ENCODE assay signal across 2 cellular contexts in the genomic region with DNA sequence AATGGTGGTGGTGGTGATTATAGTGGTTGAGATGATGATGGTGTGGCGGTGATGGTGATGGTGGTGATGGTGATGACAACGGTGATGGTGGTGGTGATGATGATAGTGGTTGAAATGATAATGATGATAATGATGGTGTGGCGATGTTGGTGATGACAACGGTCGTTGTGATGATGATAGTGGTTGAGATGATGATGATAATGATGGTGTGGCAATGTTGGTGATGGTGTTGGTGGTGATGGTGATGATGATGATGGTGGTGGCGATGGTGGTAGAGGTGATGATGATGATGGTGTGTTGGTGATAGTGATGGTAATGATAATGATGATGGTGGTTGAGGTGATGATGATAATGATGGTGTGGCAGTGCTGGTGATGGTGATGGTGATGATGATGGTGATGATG.
TF ChIP-seq lines count a peak whose summit lies in the region.

No MANE protein-coding gene starts in this region.

TF ChIP-seq in GM12891, 5 proteins besides CTCF, POLR2A, EP300 and RAD21:
- no peak for TF ChIP-seq POLR2AphosphoS5 (IDR thresholded peaks at IDR 0.05; ENCODE audit: low read depth, low read length)

TF ChIP-seq in H1, 55 proteins besides CTCF, POLR2A, EP300 and RAD21:
- TF ChIP-seq SIX5 (IDR thresholded peaks at IDR 0.05; ENCODE audit: low read depth, low read length) (no peak), TCF12 (IDR thresholded peaks at IDR 0.05; ENCODE audit: low read depth, low read length) (no peak), YY1 (IDR thresholded peaks at IDR 0.05; ENCODE audit: low read depth, low read length) (no peak), SRF (IDR thresholded peaks at IDR 0.05; ENCODE audit: low read depth, low read length) (no peak), HDAC6 (IDR thresholded peaks at IDR 0.05; ENCODE audit: low read depth, low read length) (no peak), ZNF274 (IDR thresholded peaks at IDR 0.05; ENCODE audit: borderline replicate concordance, extremely low read depth, low read length) (no peak), NRF1 (IDR thresholded peaks at IDR 0.05; ENCODE audit: low read depth, low read length) (no peak), EZH2 (IDR thresholded peaks at IDR 0.05; ENCODE audit: low read depth, low read length, severe bottlenecking) (no peak), BCL11A (IDR thresholded peaks at IDR 0.05; ENCODE audit: low read depth in 2 of 2, low read length in 2 of 2) (no peak), SIN3A (conservative IDR thresholded peaks at IDR 0.05 in 1 of 2, IDR thresholded peaks at IDR 0.05 in 1 of 2; ENCODE audit: low read depth in 1 of 2, low read length in 2 of 2) (no peak), CHD1 (IDR thresholded peaks at IDR 0.05; ENCODE audit: low read depth, low read length) (no peak), ASH2L (IDR thresholded peaks at IDR 0.05; ENCODE audit: low read length) (no peak), CBX8 (IDR thresholded peaks at IDR 0.05; ENCODE audit: borderline replicate concordance, low read depth, low read length) (no peak)
- TF ChIP-seq, protein P1, sequence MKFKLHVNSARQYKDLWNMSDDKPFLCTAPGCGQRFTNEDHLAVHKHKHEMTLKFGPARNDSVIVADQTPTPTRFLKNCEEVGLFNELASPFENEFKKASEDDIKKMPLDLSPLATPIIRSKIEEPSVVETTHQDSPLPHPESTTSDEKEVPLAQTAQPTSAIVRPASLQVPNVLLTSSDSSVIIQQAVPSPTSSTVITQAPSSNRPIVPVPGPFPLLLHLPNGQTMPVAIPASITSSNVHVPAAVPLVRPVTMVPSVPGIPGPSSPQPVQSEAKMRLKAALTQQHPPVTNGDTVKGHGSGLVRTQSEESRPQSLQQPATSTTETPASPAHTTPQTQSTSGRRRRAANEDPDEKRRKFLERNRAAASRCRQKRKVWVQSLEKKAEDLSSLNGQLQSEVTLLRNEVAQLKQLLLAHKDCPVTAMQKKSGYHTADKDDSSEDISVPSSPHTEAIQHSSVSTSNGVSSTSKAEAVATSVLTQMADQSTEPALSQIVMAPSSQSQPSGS (IDR thresholded peaks at IDR 0.05; ENCODE audit: low read length) = no peak
